ENCODE assay signal across 8 cellular contexts in genomic region chr9:33076360-33077004, GRCh38. TPM values are rescaled to one million over a fixed set of nuclear protein-coding genes. Genes with fewer than 3 reads are reported as not detected.
A peak's percentile ranks its signal among the peaks of the same experiment; 100 is the strongest.
DNase-seq lines count a peak whose midpoint lies in the region; ATAC-seq lines count a peak whose summit lies in the region.

Gene SMU1 (minus strand): TSS chr9:33076674. CDS start chr9:33076608, 66 bp downstream.

- H3K27ac Mint-ChIP-seq in activated naive CD4-positive, alpha-beta T cell treated with anti-CD3 and anti-CD28 coated beads, Interleukin-2, amount 50 U/mL, for 72 hours, result peak within 1 kb of the TSS; percentile 97 to 99

- peak within 1 kb of the TSS; percentile 87 for H3K27ac ChIP-seq in temporal lobe (ENCODE audit: low read depth, low read length)

- peak; percentile 98 for ATAC-seq in HG02610 (IDR thresholded peaks at IDR 0.05; ENCODE audit: unreplicated experiment)
- ATAC-seq in activated naive CD4-positive, alpha-beta T cell treated with anti-CD3 and anti-CD28 coated beads, Interleukin-2, amount 50 U/mL, for 72 hours, result peak; percentile 95 to 98

- H3K9me3 Mint-ChIP-seq in activated naive CD4-positive, alpha-beta T cell treated with anti-CD3 and anti-CD28 coated beads, Interleukin-2, amount 50 U/mL, for 72 hours, result no peaks in the 10 kb centered on the region

- peak within 1 kb of the TSS; percentile 76 for H3K4me3 ChIP-seq in GM08714 (ENCODE audit: low read length)

- DNase-seq in NCI-H1092 treated with DMSO at 0.1 percent for 48 hours (lab: John Stamatoyannopoulos, UW), result peak; percentile 99
- peak; percentile 98 for DNase-seq in SKM-1 (lab: John Stamatoyannopoulos, UW; ENCODE audit: unreplicated experiment)
- peak; percentile 91 to 96 for DNase-seq in activated naive CD4-positive, alpha-beta T cell treated with anti-CD3 and anti-CD28 coated beads, Interleukin-2, amount 50 U/mL, for 72 hours (ENCODE audit: low spot score in 2 of 2)
- DNase-seq in glomerular endothelial cell (ENCODE audit: extremely low read depth, low read depth, low spot score), result peak; percentile 85
- peak; percentile 97 for DNase-seq in occipital lobe (lab: John Stamatoyannopoulos, UW)

- peaks cover 12 to 21% of the 10 kb centered on the region in 2 donors for H3K36me3 Mint-ChIP-seq in activated naive CD4-positive, alpha-beta T cell treated with anti-CD3 and anti-CD28 coated beads, Interleukin-2, amount 50 U/mL, for 72 hours

RNA-seq across cellular contexts. Expression of gene SMU1, which starts in this region (rescaled TPM):
- total RNA-seq in activated naive CD4-positive, alpha-beta T cell treated with anti-CD3 and anti-CD28 coated beads, Interleukin-2, amount 50 U/mL, for 72 hours, result 10 to 100 TPM; 26.1 to 28.9 TPM
- total RNA-seq in glomerular endothelial cell, result 12.3 and 16.0 TPM in 2 replicates
- total RNA-seq in occipital lobe, result 46.5 TPM
- 29.3 TPM for total RNA-seq in temporal lobe

Comparison
In these comparisons a context has a peak if more than half of its experiments do, and no peak if none do; other contexts are left out.
1. Peak in every context shown above with its lines: DNase-seq, ATAC-seq, H3K4me3 ChIP-seq and H3K27ac ChIP-seq.